In the genomic region with DNA sequence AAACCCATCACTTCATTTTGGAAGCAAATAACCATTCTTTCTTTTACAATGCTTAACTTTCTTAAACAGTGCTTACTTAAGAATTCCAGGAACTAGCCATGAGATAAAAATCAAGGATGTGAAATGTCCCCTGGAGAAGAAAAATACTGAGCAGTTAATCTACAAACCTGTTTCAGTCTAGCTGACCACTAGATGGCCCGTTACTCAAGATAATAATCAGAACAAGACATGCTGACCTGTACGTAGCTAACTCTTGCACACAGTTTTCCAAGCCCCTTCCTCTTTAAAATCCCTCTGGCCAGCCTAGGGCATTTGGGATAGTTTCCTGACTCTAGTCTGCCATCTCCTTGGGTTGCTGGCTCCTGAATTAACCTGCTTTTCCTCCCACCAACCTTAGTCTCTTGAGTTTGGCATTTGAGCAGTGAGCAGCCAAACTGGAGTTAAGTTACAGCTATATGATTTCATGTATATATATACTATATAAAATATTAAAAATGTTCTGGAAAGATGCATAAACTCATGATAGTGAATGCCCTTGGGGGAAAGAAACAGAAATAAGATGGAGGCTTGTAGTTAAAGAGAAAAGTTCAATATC, we compare ENCODE assay signal across 1 cellular context.
TF ChIP-seq lines count a peak whose summit lies in the region.

No MANE protein-coding gene starts in this region.

TF ChIP-seq in HCT116, 20 proteins besides CTCF, POLR2A, EP300 and RAD21 (continued from another document):
- TF ChIP-seq ZFX (IDR thresholded peaks at IDR 0.05) (no peak), CEBPB (IDR thresholded peaks at IDR 0.05; ENCODE audit: low read depth) (no peak), SRF (IDR thresholded peaks at IDR 0.05; ENCODE audit: low read depth) (no peak), CBX3 (IDR thresholded peaks at IDR 0.05; ENCODE audit: low read depth) (no peak), JUND (IDR thresholded peaks at IDR 0.05) (no peak), SP1 (IDR thresholded peaks at IDR 0.05; ENCODE audit: low read depth) (no peak), YY1 (IDR thresholded peaks at IDR 0.05; ENCODE audit: extremely low read depth, insufficient replicate concordance, low read depth, low read length) (no peak), POLR2AphosphoS5 (IDR thresholded peaks at IDR 0.05; ENCODE audit: low read depth, low read length) (no peak), EZH2phosphoT487 (IDR thresholded peaks at IDR 0.05; ENCODE audit: borderline replicate concordance) (no peak), TCF7L2 (IDR thresholded peaks at IDR 0.05; ENCODE audit: borderline replicate concordance, extremely low read depth, insufficient read depth, insufficient read length) (no peak)
- TF ChIP-seq, protein P1, sequence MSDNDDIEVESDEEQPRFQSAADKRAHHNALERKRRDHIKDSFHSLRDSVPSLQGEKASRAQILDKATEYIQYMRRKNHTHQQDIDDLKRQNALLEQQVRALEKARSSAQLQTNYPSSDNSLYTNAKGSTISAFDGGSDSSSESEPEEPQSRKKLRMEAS (IDR thresholded peaks at IDR 0.05) = no peak
- TF ChIP-seq, protein P2, sequence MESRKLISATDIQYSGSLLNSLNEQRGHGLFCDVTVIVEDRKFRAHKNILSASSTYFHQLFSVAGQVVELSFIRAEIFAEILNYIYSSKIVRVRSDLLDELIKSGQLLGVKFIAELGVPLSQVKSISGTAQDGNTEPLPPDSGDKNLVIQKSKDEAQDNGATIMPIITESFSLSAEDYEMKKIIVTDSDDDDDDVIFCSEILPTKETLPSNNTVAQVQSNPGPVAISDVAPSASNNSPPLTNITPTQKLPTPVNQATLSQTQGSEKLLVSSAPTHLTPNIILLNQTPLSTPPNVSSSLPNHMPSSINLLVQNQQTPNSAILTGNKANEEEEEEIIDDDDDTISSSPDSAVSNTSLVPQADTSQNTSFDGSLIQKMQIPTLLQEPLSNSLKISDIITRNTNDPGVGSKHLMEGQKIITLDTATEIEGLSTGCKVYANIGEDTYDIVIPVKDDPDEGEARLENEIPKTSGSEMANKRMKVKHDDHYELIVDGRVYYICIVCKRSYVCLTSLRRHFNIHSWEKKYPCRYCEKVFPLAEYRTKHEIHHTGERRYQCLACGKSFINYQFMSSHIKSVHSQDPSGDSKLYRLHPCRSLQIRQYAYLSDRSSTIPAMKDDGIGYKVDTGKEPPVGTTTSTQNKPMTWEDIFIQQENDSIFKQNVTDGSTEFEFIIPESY (IDR thresholded peaks at IDR 0.05; ENCODE audit: extremely low read depth, insufficient replicate concordance, low read length) = no peak
- TF ChIP-seq, protein P3, sequence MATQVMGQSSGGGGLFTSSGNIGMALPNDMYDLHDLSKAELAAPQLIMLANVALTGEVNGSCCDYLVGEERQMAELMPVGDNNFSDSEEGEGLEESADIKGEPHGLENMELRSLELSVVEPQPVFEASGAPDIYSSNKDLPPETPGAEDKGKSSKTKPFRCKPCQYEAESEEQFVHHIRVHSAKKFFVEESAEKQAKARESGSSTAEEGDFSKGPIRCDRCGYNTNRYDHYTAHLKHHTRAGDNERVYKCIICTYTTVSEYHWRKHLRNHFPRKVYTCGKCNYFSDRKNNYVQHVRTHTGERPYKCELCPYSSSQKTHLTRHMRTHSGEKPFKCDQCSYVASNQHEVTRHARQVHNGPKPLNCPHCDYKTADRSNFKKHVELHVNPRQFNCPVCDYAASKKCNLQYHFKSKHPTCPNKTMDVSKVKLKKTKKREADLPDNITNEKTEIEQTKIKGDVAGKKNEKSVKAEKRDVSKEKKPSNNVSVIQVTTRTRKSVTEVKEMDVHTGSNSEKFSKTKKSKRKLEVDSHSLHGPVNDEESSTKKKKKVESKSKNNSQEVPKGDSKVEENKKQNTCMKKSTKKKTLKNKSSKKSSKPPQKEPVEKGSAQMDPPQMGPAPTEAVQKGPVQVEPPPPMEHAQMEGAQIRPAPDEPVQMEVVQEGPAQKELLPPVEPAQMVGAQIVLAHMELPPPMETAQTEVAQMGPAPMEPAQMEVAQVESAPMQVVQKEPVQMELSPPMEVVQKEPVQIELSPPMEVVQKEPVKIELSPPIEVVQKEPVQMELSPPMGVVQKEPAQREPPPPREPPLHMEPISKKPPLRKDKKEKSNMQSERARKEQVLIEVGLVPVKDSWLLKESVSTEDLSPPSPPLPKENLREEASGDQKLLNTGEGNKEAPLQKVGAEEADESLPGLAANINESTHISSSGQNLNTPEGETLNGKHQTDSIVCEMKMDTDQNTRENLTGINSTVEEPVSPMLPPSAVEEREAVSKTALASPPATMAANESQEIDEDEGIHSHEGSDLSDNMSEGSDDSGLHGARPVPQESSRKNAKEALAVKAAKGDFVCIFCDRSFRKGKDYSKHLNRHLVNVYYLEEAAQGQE (IDR thresholded peaks at IDR 0.05; ENCODE audit: low read depth) = no peak
TF ChIP-seq in HCT116: peak in this region for 0.
